In genomic region chr1:40344597-40344996, GRCh38 we compare ENCODE assay signal across 8 cellular contexts. TPM values are rescaled to one million over a fixed set of nuclear protein-coding genes. Genes with fewer than 3 reads are reported as not detected.
DNase-seq lines count a peak whose midpoint lies in the region; ATAC-seq and TF ChIP-seq lines count a peak whose summit lies in the region.

No MANE protein-coding gene starts in this region.

- no peak overlapping the region for H3K56ac ChIP-seq in IMR-90 (ENCODE audit: extremely low read depth, insufficient read depth, low read length)

- H3K14ac ChIP-seq in IMR-90 (replicated peaks; ENCODE audit: low read depth, low read length): no peak overlapping the region

- H3K4me3 ChIP-seq in IMR-90 (ENCODE audit: insufficient read depth, low read depth, low read length) (no peak overlapping the region), heart right ventricle (peak overlapping the region in 1 of 10 donors; percentile 45)

- H2BK5ac ChIP-seq in IMR-90 (ENCODE audit: low read depth, low read length, poor library complexity, severe bottlenecking): no peak overlapping the region

- H3K18ac ChIP-seq in IMR-90 (ENCODE audit: low read depth, low read length): no peak overlapping the region

- H3K27me3 Mint-ChIP-seq in activated CD8-positive, alpha-beta T cell treated with anti-CD3 and anti-CD28 coated beads, Interleukin-2, amount 10 ng/mL, durations not matched to agents 7 days and 5 days (ENCODE audit: low read depth): no peaks in the 10 kb centered on the region
- peaks cover 8% of the 10 kb centered on the region for H3K27me3 Mint-ChIP-seq in glutamatergic neuron (ENCODE audit: unreplicated experiment)

- in situ Hi-C loops in ACHN (cut with HindIII; ENCODE audit: low pct_ligation_motif_present, low pct_unique_long_range_greater_than_20kb, low sequenced_read_pairs): no loop called here
- in situ Hi-C loops in IMR-90 (cut with MboI; ENCODE audit: low sequenced_read_pairs): no loop called here

- H3K4me3 Mint-ChIP-seq in activated CD8-positive, alpha-beta T cell treated with anti-CD3 and anti-CD28 coated beads, Interleukin-2, amount 10 ng/mL, durations not matched to agents 7 days and 5 days: peak overlapping the region; percentile 30
- H3K4me3 Mint-ChIP-seq in glutamatergic neuron (ENCODE audit: unreplicated experiment): no peak overlapping the region

- H4K20me1 ChIP-seq in IMR-90 (ENCODE audit: insufficient read depth, low read length): no peaks in the 10 kb centered on the region

- no peak for TF ChIP-seq CTCF in IMR-90 (conservative IDR thresholded peaks at IDR 0.05; ENCODE audit: low read depth, low read length)
- TF ChIP-seq CTCF in heart right ventricle (IDR thresholded peaks at IDR 0.05): no peak
- no peak for TF ChIP-seq CTCF in glutamatergic neuron (IDR thresholded peaks at IDR 0.05; ENCODE audit: partially characterized antibody, unreplicated experiment)

- no peak overlapping the region for H2BK15ac ChIP-seq in IMR-90 (ENCODE audit: low read depth, low read length)

- TF ChIP-seq POLR2A in IMR-90 (IDR thresholded peaks at IDR 0.05; ENCODE audit: low read depth, low read length): no peak

- intact Hi-C loops in IMR-90 (cut with micrococcal nuclease) (no loop called here), heart right ventricle (cut with DNase I) (loop anchor here in 4 of 10 donors (5.0 to 10.0 kb wide), 4 partner anchors 60 to 260 kb away; no protein-coding TSS in a partner anchor)

- H4K8ac ChIP-seq in IMR-90 (ENCODE audit: low read depth in 2 of 2, low read length in 2 of 2): no peak overlapping the region

- H3K36me3 Mint-ChIP-seq in activated CD8-positive, alpha-beta T cell treated with anti-CD3 and anti-CD28 coated beads, Interleukin-2, amount 10 ng/mL, durations not matched to agents 7 days and 5 days (ENCODE audit: low read depth): no peaks in the 10 kb centered on the region
- no peaks in the 10 kb centered on the region for H3K36me3 Mint-ChIP-seq in glutamatergic neuron (ENCODE audit: unreplicated experiment)

- H3K27ac ChIP-seq in IMR-90 (ENCODE audit: insufficient read depth, low read length) (no peak overlapping the region), heart right ventricle (peak overlapping the region in 1 of 10 donors; percentile 84)

- H3K9me1 ChIP-seq in IMR-90 (ENCODE audit: insufficient read depth, low read length): no peaks in the 10 kb centered on the region

- 30% methylated on average over 2 of the region's 6 CpGs; no CpG with 5 or more reads in 1 of the 2 experiments for WGBS in IMR-90 (ENCODE audit: extremely low coverage in 2 of 2, insufficient read length in 1 of 2), 2 experiments
- 16 to 19% methylated on average over 6 of the region's 6 CpGs for WGBS in heart right ventricle, 2 donors

- H2BK20ac ChIP-seq in IMR-90 (ENCODE audit: low read depth, low read length): no peak overlapping the region

- CTCF ChIA-PET in IMR-90 (lab: Yijun Ruan, JAX): interaction anchor here (0.7 kb wide), 1 partner anchor 225 kb away, joined by 3 read pairs; no protein-coding TSS in a partner anchor
- CTCF ChIA-PET in activated CD8-positive, alpha-beta T cell treated with anti-CD3 and anti-CD28 coated beads, Interleukin-2, amount 10 ng/mL, durations not matched to agents 7 days and 5 days (lab: Charles Lee): interaction anchor here (0.8 to 11.6 kb wide), 7 partner anchors 10 to 260 kb away, joined by 3 to 200 read pairs (median 9); partner anchors contain the start of gene SMAP2

- TF ChIP-seq RAD21 in IMR-90 (IDR thresholded peaks at IDR 0.05; ENCODE audit: low read length): no peak

- no peak overlapping the region for H2BK120ac ChIP-seq in IMR-90 (ENCODE audit: low read depth, low read length)

- peaks cover 47% of the 10 kb centered on the region for H3K4me1 Mint-ChIP-seq in activated CD8-positive, alpha-beta T cell treated with anti-CD3 and anti-CD28 coated beads, Interleukin-2, amount 10 ng/mL, durations not matched to agents 7 days and 5 days (ENCODE audit: low read depth)
- H3K4me1 Mint-ChIP-seq in glutamatergic neuron (ENCODE audit: low read depth, unreplicated experiment): no peaks in the 10 kb centered on the region

- no peak overlapping the region for H3K23ac ChIP-seq in IMR-90 (ENCODE audit: low read depth, low read length)

- no peak overlapping the region for H2AK9ac ChIP-seq in IMR-90 (replicated peaks; ENCODE audit: low read depth, low read length, poor library complexity)

- H3K9ac ChIP-seq in IMR-90 (ENCODE audit: low read depth, low read length): no peak overlapping the region

- H3K27me3 ChIP-seq in IMR-90 (ENCODE audit: control insufficient read depth, insufficient read depth, low read length) (peaks cover 2% of the 10 kb centered on the region; the same call in 1 of the 2 replicates), heart right ventricle (peaks cover 0 to 5% (median 0%) of the 10 kb centered on the region in 7 donors)

- no TSS peak for BruUV-seq in IMR-90 (replicated peaks; lab: Mats Ljungman, UMichigan)

- no peak overlapping the region for H4K91ac ChIP-seq in IMR-90 (ENCODE audit: insufficient read depth, low read depth, low read length)

- H3K4ac ChIP-seq in IMR-90 (ENCODE audit: low read depth, low read length): no peak overlapping the region

- no peak overlapping the region for H2AK5ac ChIP-seq in IMR-90 (ENCODE audit: low read depth, low read length)

- POLR2A ChIA-PET in IMR-90 (lab: Charles Lee; ENCODE audit: unreplicated experiment): no interaction called here
- POLR2A ChIA-PET in activated CD8-positive, alpha-beta T cell treated with anti-CD3 and anti-CD28 coated beads, Interleukin-2, amount 10 ng/mL, durations not matched to agents 7 days and 5 days (lab: Charles Lee): interaction anchor here (0.7 to 1.6 kb wide), 4 partner anchors 28 to 41 kb away, joined by 3 to 7 read pairs (median 4); no protein-coding TSS in a partner anchor

- no peaks in the 10 kb centered on the region for H3K4me1 ChIP-seq in IMR-90 (ENCODE audit: control insufficient read depth, insufficient read depth, low read length)
- peaks cover 0 to 46% (median 0%) of the 10 kb centered on the region in 9 donors for H3K4me1 ChIP-seq in heart right ventricle

- ATAC-seq in IMR-90 (ENCODE audit: low read depth) (peak; percentile 96), heart right ventricle (peak in 6 of 8 donors; percentile 51 to 85 (median 64)), HG02571 (IDR thresholded peaks at IDR 0.05; ENCODE audit: unreplicated experiment) (no peak)
- peak; percentile 55 for ATAC-seq in activated CD8-positive, alpha-beta T cell treated with anti-CD3 and anti-CD28 coated beads, Interleukin-2, amount 10 ng/mL, durations not matched to agents 7 days and 5 days

- DNase-seq in ACHN (peak; percentile 8), IMR-90 (peak; percentile 79), heart right ventricle (peak in 1 of 2 donors; percentile 33), NCI-H1694 treated with DMSO at 0.1 percent for 48 hours (lab: John Stamatoyannopoulos, UW) (no peak), glutamatergic neuron (no peak)
- DNase-seq in activated CD8-positive, alpha-beta T cell treated with anti-CD3 and anti-CD28 coated beads, Interleukin-2, amount 10 ng/mL, durations not matched to agents 7 days and 5 days: no peak
- peak; percentile 11 for DNase-seq in stimulated activated CD4-positive, alpha-beta T cell treated with anti-CD3 and anti-CD28 coated beads, Interleukin-4, amount 100 ng/mL, for 1 hour

- peaks cover 2% of the 10 kb centered on the region; the same call in 1 of the 2 replicates for H3K9me3 ChIP-seq in IMR-90 (ENCODE audit: control insufficient read depth, insufficient read depth, low read length)
- peaks cover 0 to 5% (median 0%) of the 10 kb centered on the region in 11 donors for H3K9me3 ChIP-seq in heart right ventricle

- H3K27ac Mint-ChIP-seq in activated CD8-positive, alpha-beta T cell treated with anti-CD3 and anti-CD28 coated beads, Interleukin-2, amount 10 ng/mL, durations not matched to agents 7 days and 5 days: no peak overlapping the region
- H3K27ac Mint-ChIP-seq in glutamatergic neuron (ENCODE audit: unreplicated experiment): no peak overlapping the region

- dilution Hi-C loops in IMR-90 (cut with HindIII; ENCODE audit: low sequenced_read_pairs, unreplicated experiment): no loop called here

- H4K5ac ChIP-seq in IMR-90 (ENCODE audit: low read depth, low read length): no peak overlapping the region

- H3K9me3 Mint-ChIP-seq in activated CD8-positive, alpha-beta T cell treated with anti-CD3 and anti-CD28 coated beads, Interleukin-2, amount 10 ng/mL, durations not matched to agents 7 days and 5 days (ENCODE audit: insufficient read depth): no peaks in the 10 kb centered on the region
- H3K9me3 Mint-ChIP-seq in glutamatergic neuron (ENCODE audit: unreplicated experiment): no peaks in the 10 kb centered on the region

- H3K79me1 ChIP-seq in IMR-90 (ENCODE audit: low read depth in 1 of 2, low read length in 2 of 2): no peaks in the 10 kb centered on the region

- peak overlapping the region; percentile 75 for H2AFZ ChIP-seq in IMR-90 (replicated peaks; ENCODE audit: low read length, poor library complexity)

- H3K4me2 ChIP-seq in IMR-90 (ENCODE audit: low read depth, low read length): peak overlapping the region; percentile 58; the same call in 1 of the 2 replicates

- H3K36me3 ChIP-seq in IMR-90 (ENCODE audit: control insufficient read depth, insufficient read depth, low read length) (no peaks in the 10 kb centered on the region), heart right ventricle (no peaks in the 10 kb centered on the region)

TF ChIP-seq in IMR-90, 13 proteins besides CTCF, POLR2A, EP300 and RAD21 (continues in another document):
- TF ChIP-seq CEBPB (IDR thresholded peaks at IDR 0.05; ENCODE audit: low read depth, low read length) (peak; percentile 67), CHD1 (IDR thresholded peaks at IDR 0.05; ENCODE audit: low read depth, low read length) (no peak), RFX5 (IDR thresholded peaks at IDR 0.05; ENCODE audit: low read depth, low read length) (no peak)

RNA-seq across cellular contexts. Expression of gene COL9A2, which starts 27.5 kb away (rescaled TPM):
- total RNA-seq in IMR-90 (2012; rRNA removed) (0.56 and 0.90 TPM in 2 replicates), heart right ventricle (1 to 10 TPM in 2 of 10 donors, under 1 TPM in 8; 0.20 to 1.2 (median 0.33) TPM), glutamatergic neuron (ENCODE audit: unreplicated experiment) (3.3 TPM)
- polyA plus RNA-seq in IMR-90 (2012; rRNA removed) (1.3 and 1.6 TPM in 2 replicates), heart right ventricle (1 to 10 TPM in 1 of 2 donors, under 1 TPM in 1; 0.39 to 1.8 TPM)
- 1.1 and 1.3 TPM in 2 replicates for polyA plus RNA-seq in IMR-90 (2012; cell fraction: cytosol; rRNA removed)
- polyA plus RNA-seq in IMR-90 (2012; cell fraction: nucleus; rRNA removed; ENCODE audit: low replicate concordance): 6.1 and 8.7 TPM in 2 replicates
- 1 to 10 TPM; 2.4 to 2.5 TPM for total RNA-seq in activated CD8-positive, alpha-beta T cell treated with anti-CD3 and anti-CD28 coated beads, Interleukin-2, amount 10 ng/mL, durations not matched to agents 7 days and 5 days

RNA-seq across cellular contexts. Expression of gene SMAP2, which starts 28.9 kb away (rescaled TPM):
- total RNA-seq in IMR-90 (2012; rRNA removed) (30.1 and 33.6 TPM in 2 replicates), heart right ventricle (10 to 100 TPM in 9 of 10 donors, 1 to 10 TPM in 1; 9.4 to 29.8 (median 12.2) TPM), glutamatergic neuron (ENCODE audit: unreplicated experiment) (25.2 TPM)
- polyA plus RNA-seq in IMR-90 (2012; rRNA removed) (29.1 and 31.0 TPM in 2 replicates), heart right ventricle (10 to 100 TPM; 12.2 to 16.5 TPM)
- 15.8 and 20.4 TPM in 2 replicates for polyA plus RNA-seq in IMR-90 (2012; cell fraction: cytosol; rRNA removed)
- polyA plus RNA-seq in IMR-90 (2012; cell fraction: nucleus; rRNA removed; ENCODE audit: low replicate concordance): 20.5 and 30.1 TPM in 2 replicates
- total RNA-seq in activated CD8-positive, alpha-beta T cell treated with anti-CD3 and anti-CD28 coated beads, Interleukin-2, amount 10 ng/mL, durations not matched to agents 7 days and 5 days: 100 to 1,000 TPM; 106 to 107 TPM

Comparison
In these comparisons a context has a peak if more than half of its experiments do, and no peak if none do; other contexts are left out.
1. DNase-seq: peak in ACHN (single experiment), IMR-90 (single experiment) and stimulated activated CD4-positive, alpha-beta T cell treated with anti-CD3 and anti-CD28 coated beads, Interleukin-4, amount 100 ng/mL, for 1 hour (single experiment); none in activated CD8-positive, alpha-beta T cell treated with anti-CD3 and anti-CD28 coated beads, Interleukin-2, amount 10 ng/mL, durations not matched to agents 7 days and 5 days (single experiment), NCI-H1694 treated with DMSO at 0.1 percent for 48 hours (single experiment) and glutamatergic neuron (single experiment).